Comparison of ENCODE assay signal across 14 cellular contexts in the genomic region with DNA sequence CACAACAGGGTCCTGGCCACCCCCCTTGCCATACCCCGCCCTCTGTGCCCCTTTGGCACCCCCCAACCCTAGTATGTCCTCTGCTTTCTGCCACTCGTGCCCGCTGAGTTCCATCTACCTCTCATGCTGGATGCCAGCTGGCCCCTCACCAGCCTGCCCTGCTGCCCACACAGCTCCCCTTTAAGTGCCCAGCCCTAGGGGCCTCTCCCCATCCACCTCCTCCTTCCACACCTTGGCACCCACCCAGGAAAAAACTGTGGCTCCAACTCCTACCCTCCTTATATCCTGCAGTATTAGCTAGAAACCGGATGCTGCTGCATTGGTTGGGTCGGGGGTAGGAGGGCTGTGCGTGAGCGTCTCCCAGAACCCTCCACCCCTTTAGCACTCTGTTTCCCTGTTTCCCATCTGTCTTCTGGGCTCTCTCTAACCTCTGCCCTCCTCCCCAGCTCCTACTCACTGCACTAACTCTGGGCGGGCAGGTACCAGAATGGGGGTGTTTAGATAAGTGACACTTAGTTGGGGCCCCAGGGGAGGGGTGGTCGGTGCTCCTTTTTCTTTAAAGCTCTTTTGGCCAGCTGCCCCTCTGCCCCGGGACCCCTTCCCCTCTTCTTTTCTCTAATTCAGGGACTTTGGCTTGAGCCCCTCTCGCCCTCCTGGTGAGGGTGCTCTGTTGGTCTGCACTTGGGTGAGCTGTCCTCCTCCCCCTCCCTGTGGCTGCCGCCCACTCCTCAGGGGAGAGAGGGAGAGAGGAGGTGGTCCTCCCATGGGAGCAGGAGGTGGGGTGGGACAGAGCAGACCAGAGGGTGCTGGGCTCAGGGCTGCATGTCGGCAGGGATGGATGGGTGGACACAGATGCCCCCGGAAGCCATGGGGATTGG. TPM values are rescaled to one million over a fixed set of nuclear protein-coding genes. Genes with fewer than 3 reads are reported as not detected.
DNase-seq lines count a peak whose midpoint lies in the region; ATAC-seq and TF ChIP-seq lines count a peak whose summit lies in the region.
"Had no signal": no experiment of that assay in that cellular context is flagged by ENCODE, and none has a peak within 500 bp of the region (broad histone marks: within the 10 kb centered on the region; RNA-seq: fewer than 3 reads in every experiment).

No MANE protein-coding gene starts in this region.

- H3K27ac ChIP-seq in cingulate gyrus (ENCODE audit: low read depth, low read length) (peak overlapping the region; percentile 10), tibial nerve (peak overlapping the region; percentile 13 to 99 (median 45))
- H3K27ac ChIP-seq: colonic mucosa, SJCRH30, VCaP had no signal

- ATAC-seq in GM21367 (IDR thresholded peaks at IDR 0.05; ENCODE audit: unreplicated experiment) (no peak), esophagus mucosa (no peak)

- no peaks in the 10 kb centered on the region for H3K9me3 Mint-ChIP-seq in nephron progenitor cell
- no peaks in the 10 kb centered on the region for H3K9me3 Mint-ChIP-seq in CD14-positive monocyte

- WGBS in tibial nerve, 2 donors, result 52 to 56% methylated on average over 14 of the region's 14 CpGs

- TF ChIP-seq CTCF in nephron progenitor cell (IDR thresholded peaks at IDR 0.05) (no peak), tibial nerve (IDR thresholded peaks at IDR 0.05) (no peak), CD14-positive monocyte (IDR thresholded peaks at IDR 0.05) (no peak)

- H3K27ac Mint-ChIP-seq in nephron progenitor cell (no peak overlapping the region), CD14-positive monocyte (peak overlapping the region in 1 of 7 donors; percentile 32)

- no peaks in the 10 kb centered on the region for H3K27me3 ChIP-seq in tibial nerve
- H3K27me3 ChIP-seq: colonic mucosa, SJCRH30 had no signal

- no peaks in the 10 kb centered on the region for H3K9me3 ChIP-seq in tibial nerve
- H3K9me3 ChIP-seq: colonic mucosa, SJCRH30 had no signal

- H3K36me3 Mint-ChIP-seq in nephron progenitor cell (ENCODE audit: low read depth), result peaks cover 30% of the 10 kb centered on the region
- H3K36me3 Mint-ChIP-seq in CD14-positive monocyte, result peaks cover 58 to 84% of the 10 kb centered on the region in 2 donors

- H3K4me1 ChIP-seq in tibial nerve, result peaks cover 0 to 72% (median 20%) of the 10 kb centered on the region in 4 donors
- H3K4me1 ChIP-seq: SJCRH30 had no signal

- H3K4me1 Mint-ChIP-seq in nephron progenitor cell, result peaks cover 69% of the 10 kb centered on the region
- H3K4me1 Mint-ChIP-seq in CD14-positive monocyte, result peaks cover 17% of the 10 kb centered on the region

- DNase-seq in NCI-H1092 treated with DMSO at 0.1 percent for 48 hours (lab: John Stamatoyannopoulos, UW) (peak; percentile 5), NCI-H1092 (lab: John Stamatoyannopoulos, UW) (no peak), nephron progenitor cell (no peak), tibial nerve (ENCODE audit: low spot score in 2 of 2) (no peak), CD14-positive monocyte (ENCODE audit: low spot score) (no peak)
- DNase-seq: activated CD8-positive, alpha-beta memory T cell treated with anti-CD3 and anti-CD28 coated beads, Interleukin-2, amount 50 U/mL, for 4 hours; colonic mucosa; NCI-H146; SJCRH30; stimulated activated CD4-positive, alpha-beta T cell treated with anti-CD3 and anti-CD28 coated beads, Interleukin-2, amount 100 ng/mL, for 24 hours had no signal

- no peak for TF ChIP-seq EP300 in tibial nerve (IDR thresholded peaks at IDR 0.05)

- H3K36me3 ChIP-seq in tibial nerve, result peaks cover 2 to 99% (median 35%) of the 10 kb centered on the region in 3 donors
- H3K36me3 ChIP-seq: SJCRH30 had no signal

- intact Hi-C loops in CD14-positive monocyte (cut with micrococcal nuclease), result no loop called here

- no peak overlapping the region for H3K4me3 ChIP-seq in tibial nerve
- H3K4me3 ChIP-seq: colonic mucosa, SJCRH30 had no signal

- no peaks in the 10 kb centered on the region for H3K27me3 Mint-ChIP-seq in nephron progenitor cell (ENCODE audit: low read depth, poor library complexity)
- H3K27me3 Mint-ChIP-seq in CD14-positive monocyte (ENCODE audit: low read depth in 3 of 3), result peaks cover 0 to 1% (median 1%) of the 10 kb centered on the region in 3 donors

- H3K4me3 Mint-ChIP-seq in nephron progenitor cell (peak overlapping the region; percentile 63), CD14-positive monocyte (no peak overlapping the region)

- no peak for TF ChIP-seq POLR2A in tibial nerve (IDR thresholded peaks at IDR 0.05)

RNA-seq across cellular contexts. Expression of a gene that starts 9.9 kb away (rescaled TPM):
- total RNA-seq in tibial nerve (10 to 100 TPM; 16.8 to 48.2 (median 21.0) TPM), esophagus mucosa (14.6 TPM)
- under 1 TPM; 0.28 to 0.31 TPM for polyA plus RNA-seq in CD14-positive monocyte

RNA-seq across cellular contexts. Expression of a gene that starts 27.7 kb away (rescaled TPM):
- total RNA-seq in tibial nerve, result 10 to 100 TPM; 65.4 to 86.1 (median 78.4) TPM
- 1 to 10 TPM; 2.5 to 3.8 TPM for polyA plus RNA-seq in CD14-positive monocyte
- total RNA-seq in esophagus mucosa, result 9.4 TPM

RNA-seq across cellular contexts. Expression of a gene that starts 31.3 kb away (rescaled TPM):
- total RNA-seq in tibial nerve, result 100 to 1,000 TPM in 3 of 4 donors, 10 to 100 TPM in 1; 78.0 to 113 (median 107) TPM
- 10 to 100 TPM in 1 of 2 donors, 1 to 10 TPM in 1; 10.0 to 11.4 TPM for polyA plus RNA-seq in CD14-positive monocyte
- total RNA-seq in esophagus mucosa, result 36.1 TPM

RNA-seq across cellular contexts. Expression of a gene that starts 36.3 kb away (rescaled TPM):
- total RNA-seq in tibial nerve (100 to 1,000 TPM in 2 of 4 donors, 10 to 100 TPM in 2; 55.1 to 146 (median 84.6) TPM), esophagus mucosa (55.9 TPM)
- polyA plus RNA-seq in CD14-positive monocyte, result 10 to 100 TPM; 24.9 to 34.1 TPM

RNA-seq across cellular contexts. Expression of a gene that starts 49.9 kb away (rescaled TPM):
- total RNA-seq in tibial nerve, result 100 to 1,000 TPM in 1 of 4 donors, 10 to 100 TPM in 3; 85.2 to 122 (median 93.4) TPM
- polyA plus RNA-seq in CD14-positive monocyte, result 10 to 100 TPM; 19.0 to 30.2 TPM
- 38.5 TPM for total RNA-seq in esophagus mucosa
